In genomic region chr15:64162478-64162868, GRCh38 we compare ENCODE assay signal across 7 cellular contexts. TPM values are rescaled to one million over a fixed set of nuclear protein-coding genes. Genes with fewer than 3 reads are reported as not detected.
A peak's percentile ranks its signal among the peaks of the same experiment; 100 is the strongest.
DNase-seq lines count a peak whose midpoint lies in the region; ATAC-seq and TF ChIP-seq lines count a peak whose summit lies in the region.

No MANE protein-coding gene starts in this region.

- peaks cover 0 to 44% of the 10 kb centered on the region in 2 donors for H3K36me3 ChIP-seq in adrenal gland (replicated peaks in 1 of 2)
- H3K36me3 ChIP-seq in stomach: peaks cover 40 to 43% (median 41%) of the 10 kb centered on the region in 4 donors

- H3K9me3 ChIP-seq in adrenal gland (replicated peaks in 1 of 3) (no peaks in the 10 kb centered on the region), stomach (no peaks in the 10 kb centered on the region)

- peak overlapping the region; percentile 53 to 91 (median 67) for H3K4me3 ChIP-seq in adrenal gland
- H3K4me3 ChIP-seq in stomach: peak overlapping the region; percentile 67 to 87 (median 76)

- WGBS in adrenal gland, 4 donors: 0 to 1% (median 0%) methylated on average over 20 to 21 of the region's 21 CpGs
- 0 to 1% (median 0%) methylated on average over 3 to 21 of the region's 21 CpGs for WGBS in stomach, 5 donors

- DNase-seq in adrenal gland (peak in 1 of 7 donors; percentile 73), iPS-NIHi11 (ENCODE audit: low spot score) (peak; percentile 59), stomach (no peak), T-helper 9 cell (no peak), GM20000 (ENCODE audit: low spot score) (no peak)

- ATAC-seq in GM19438 (IDR thresholded peaks at IDR 0.05; ENCODE audit: low read depth, unreplicated experiment) (peak; percentile 17), HG03175 (IDR thresholded peaks at IDR 0.05; ENCODE audit: unreplicated experiment) (peak; percentile 27)

- intact Hi-C loops in adrenal gland (cut with DNase I) (no loop called here), stomach (cut with DNase I; ENCODE audit: low total_unique reads) (no loop called here)

- no peaks in the 10 kb centered on the region for H3K27me3 ChIP-seq in adrenal gland
- H3K27me3 ChIP-seq in stomach: no peaks in the 10 kb centered on the region

- H3K4me1 ChIP-seq in adrenal gland (replicated peaks in 1 of 2): peaks cover 31 to 59% of the 10 kb centered on the region in 2 donors
- peaks cover 35 to 59% (median 50%) of the 10 kb centered on the region in 4 donors for H3K4me1 ChIP-seq in stomach

- H3K27ac ChIP-seq in adrenal gland: peak overlapping the region; percentile 63 to 91 (median 77)
- H3K27ac ChIP-seq in stomach: peak overlapping the region; percentile 87 to 96 (median 90)

- TF ChIP-seq CTCF in adrenal gland (IDR thresholded peaks at IDR 0.05) (no peak), stomach (IDR thresholded peaks at IDR 0.05) (no peak), GM20000 (IDR thresholded peaks at IDR 0.05; ENCODE audit: extremely low read depth, missing control alignments) (no peak)

- TF ChIP-seq EP300 in stomach (IDR thresholded peaks at IDR 0.05): no peak

- TF ChIP-seq POLR2A in adrenal gland (IDR thresholded peaks at IDR 0.05) (no peak), stomach (IDR thresholded peaks at IDR 0.05) (no peak)

RNA-seq across cellular contexts. Expression of gene PPIB, which starts 0.3 kb away (rescaled TPM):
- 1,000 to 10,000 TPM in 1 of 8 donors, 100 to 1,000 TPM in 7; 313 to 2,941 (median 534) TPM for total RNA-seq in adrenal gland
- polyA plus RNA-seq in adrenal gland: 1,000 to 10,000 TPM in 1 of 3 donors, 100 to 1,000 TPM in 2; 611 to 1,206 (median 702) TPM
- 100 to 1,000 TPM; 116 to 468 (median 176) TPM for total RNA-seq in stomach
- 100 to 1,000 TPM; 227 to 582 (median 370) TPM for polyA plus RNA-seq in stomach

RNA-seq across cellular contexts. Expression of gene SNX22, which starts 10.9 kb away (rescaled TPM):
- total RNA-seq in adrenal gland (1 to 10 TPM in 4 of 8 donors, under 1 TPM in 4; 0.35 to 2.5 (median 1.0) TPM), stomach (10 to 100 TPM in 1 of 5 donors, 1 to 10 TPM in 1, under 1 TPM in 1, not detected in 2; 0.92 to 41.1 (median 5.9) TPM)
- polyA plus RNA-seq in adrenal gland (1 to 10 TPM in 2 of 3 donors, under 1 TPM in 1; 0.15 to 3.1 (median 2.3) TPM), stomach (1 to 10 TPM; 2.6 to 4.5 (median 3.1) TPM)
